In genomic region chr16:60641067-60641466, GRCh38 we compare ENCODE assay signal across 17 cellular contexts.
A peak's percentile ranks its signal among the peaks of the same experiment; 100 is the strongest.
DNase-seq lines count a peak whose midpoint lies in the region; FAIRE-seq and TF ChIP-seq lines count a peak whose summit lies in the region.
"Had no signal": no experiment of that assay in that cellular context is flagged by ENCODE, and none has a peak within 500 bp of the region (broad histone marks: within the 10 kb centered on the region; RNA-seq: fewer than 3 reads in every experiment).

No MANE protein-coding gene starts in this region.

- no peak overlapping the region for H3K27ac ChIP-seq in H1 (ENCODE audit: low read depth, low read length)
- H3K27ac ChIP-seq in neuronal stem cell (replicated peaks; ENCODE audit: low read length): no peak overlapping the region
- H3K27ac ChIP-seq: GM23248 had no signal

- WGBS in H1 (ENCODE audit: extremely low coverage in 1 of 2, insufficient coverage in 1 of 2, insufficient read length in 1 of 2, insufficient replicate concordance in 2 of 2, low coverage in 1 of 2, low lambda C conversion rate in 2 of 2, missing lambda C conversion rate in 1 of 2), 2 experiments: 95% methylated on average over 11 of the region's 11 CpGs; no CpG with 5 or more reads in 1 of the 2 experiments
- no CpG with 5 or more reads among the region's 11 CpGs for WGBS in neuronal stem cell (ENCODE audit: extremely low coverage in 2 of 2, insufficient read length in 2 of 2, insufficient replicate concordance in 1 of 2), 2 donors

- H3K23ac ChIP-seq in H1 (ENCODE audit: insufficient read length): no peak overlapping the region
- H3K23ac ChIP-seq in neuronal stem cell (ENCODE audit: low read depth, low read length, poor library complexity): no peak overlapping the region

- H3K9me3 ChIP-seq in H1 (ENCODE audit: insufficient read depth in 2 of 2, low read depth in 1 of 2, low read length in 1 of 2): no peaks in the 10 kb centered on the region
- H3K9me3 ChIP-seq in neuronal stem cell (replicated peaks in 1 of 2; ENCODE audit: control insufficient read depth in 2 of 2, insufficient read depth in 1 of 2, low read depth in 1 of 2, low read length in 2 of 2): no peaks in the 10 kb centered on the region

- H2BK120ac ChIP-seq in H1 (replicated peaks; ENCODE audit: low read depth, low read length) (no peak overlapping the region), neuronal stem cell (ENCODE audit: low read depth, low read length) (no peak overlapping the region)

- H2AFZ ChIP-seq in H1 (ENCODE audit: low read length) (peak overlapping the region; percentile 77; the same call in 1 of the 2 replicates), neuronal stem cell (ENCODE audit: low read length) (no peak overlapping the region)
- H2AFZ ChIP-seq: GM23248 had no signal

- H3K79me2 ChIP-seq in H1 (ENCODE audit: control insufficient read depth in 1 of 2, insufficient read depth in 2 of 2, low read length in 2 of 2): no peaks in the 10 kb centered on the region

- no peak overlapping the region for H2BK20ac ChIP-seq in H1 (ENCODE audit: low read length)

- H4K91ac ChIP-seq in H1 (replicated peaks; ENCODE audit: insufficient read length, low read length) (no peak overlapping the region), neuronal stem cell (ENCODE audit: low read depth, low read length, poor library complexity) (no peak overlapping the region)

- no peak overlapping the region for H3K4me2 ChIP-seq in H1 (ENCODE audit: insufficient read depth in 1 of 2, low read depth in 2 of 2, low read length in 2 of 2)
- no peak overlapping the region for H3K4me2 ChIP-seq in neuronal stem cell (ENCODE audit: insufficient read depth, low read length, poor library complexity, severe bottlenecking)

- H2BK5ac ChIP-seq in H1 (ENCODE audit: low read depth, low read length) (no peak overlapping the region), neuronal stem cell (ENCODE audit: low read length) (no peak overlapping the region)

- no peaks in the 10 kb centered on the region for H3K27me3 ChIP-seq in H1 (replicated peaks in 1 of 4; ENCODE audit: control insufficient read depth in 3 of 4, extremely low read depth in 1 of 4, insufficient read depth in 3 of 4, low read length in 3 of 4)
- H3K27me3 ChIP-seq in neuronal stem cell (ENCODE audit: control insufficient read depth in 3 of 3, insufficient read depth in 3 of 3, low read depth in 1 of 3, low read length in 3 of 3): no peaks in the 10 kb centered on the region

- H3K9ac ChIP-seq in H1 (replicated peaks in 1 of 4; ENCODE audit: extremely low read depth in 1 of 4, low read depth in 3 of 4, low read length in 3 of 4): no peak overlapping the region
- no peak overlapping the region for H3K9ac ChIP-seq in neuronal stem cell (ENCODE audit: low read depth, low read length, poor library complexity)
- H3K9ac ChIP-seq: GM23248 had no signal

- POLR2A ChIA-PET in H1 (lab: Charles Lee; ENCODE audit: partially characterized antibody): no interaction called here

- no peak overlapping the region for H3K14ac ChIP-seq in H1 (ENCODE audit: insufficient read length)
- peak overlapping the region; percentile 31 for H3K14ac ChIP-seq in neuronal stem cell (ENCODE audit: low read length)

- DNase-seq in H4 (ENCODE audit: low spot score): peak; percentile 9
- DNase-seq in H1 (ENCODE audit: low read depth in 1 of 2, low spot score in 2 of 2): no peak
- DNase-seq in neuronal stem cell (ENCODE audit: low spot score): no peak
- DNase-seq in GF-D8 (lab: John Stamatoyannopoulos, UW): no peak
- no peak for DNase-seq in DMS79 treated with DMSO at 0.1 percent for 48 hours (lab: John Stamatoyannopoulos, UW)
- DNase-seq in DMS153 (lab: John Stamatoyannopoulos, UW): no peak
- DNase-seq: C1 segment of cervical spinal cord; Calu3; CD4-positive, alpha-beta memory T cell; COR-L47; DND-41; GM23248; H7; HCEC 1CT had no signal

- H2BK12ac ChIP-seq in H1 (ENCODE audit: low read depth, low read length): no peak overlapping the region
- no peak overlapping the region for H2BK12ac ChIP-seq in neuronal stem cell (ENCODE audit: low read length)

- CTCF ChIA-PET in H1 (lab: Charles Lee; ENCODE audit: partially characterized antibody): interaction anchor here (0.8 kb wide), 1 partner anchor 259 kb away, joined by 3 read pairs; no protein-coding TSS in a partner anchor

- H3K4me1 ChIP-seq in H1 (replicated peaks in 1 of 4; ENCODE audit: control insufficient read depth in 3 of 4, insufficient read depth in 4 of 4, low read length in 3 of 4) (peaks cover 0 to 4% (median 0%) of the 10 kb centered on the region in 4 experiments; a peak in 3 of 7 replicates), neuronal stem cell (ENCODE audit: control insufficient read depth in 2 of 2, insufficient read depth in 1 of 2, low read depth in 1 of 2, low read length in 2 of 2) (no peaks in the 10 kb centered on the region)

- no peak for FAIRE-seq in H1 (lab: Jason Lieb, UNC)
- FAIRE-seq: G401.6, GM12891, GM18507 had no signal

- H3K79me1 ChIP-seq in H1 (ENCODE audit: low read depth, low read length): no peaks in the 10 kb centered on the region
- no peaks in the 10 kb centered on the region for H3K79me1 ChIP-seq in neuronal stem cell (ENCODE audit: low read depth, low read length)

- H4K5ac ChIP-seq in H1 (ENCODE audit: insufficient read length, low read depth, low read length): no peak overlapping the region

- no peak for TF ChIP-seq RAD21 in H1 (IDR thresholded peaks at IDR 0.05 in 1 of 2, conservative IDR thresholded peaks at IDR 0.05 in 1 of 2; ENCODE audit: low read depth in 2 of 2, low read length in 2 of 2)

- H3K18ac ChIP-seq in H1 (ENCODE audit: extremely low read depth, low read length) (no peak overlapping the region), neuronal stem cell (ENCODE audit: low read length) (peak overlapping the region; percentile 52)

- H3K36me3 ChIP-seq in H1 (ENCODE audit: control insufficient read depth in 2 of 4, insufficient read depth in 4 of 4, low read length in 3 of 4) (no peaks in the 10 kb centered on the region), neuronal stem cell (replicated peaks in 1 of 2; ENCODE audit: control insufficient read depth in 2 of 2, insufficient read depth in 2 of 2, low read length in 2 of 2) (no peaks in the 10 kb centered on the region)

- H4K8ac ChIP-seq in H1 (ENCODE audit: extremely low read depth, insufficient read depth, low read length) (no peak overlapping the region), neuronal stem cell (ENCODE audit: low read depth, low read length) (no peak overlapping the region)

- no peaks in the 10 kb centered on the region for H3K23me2 ChIP-seq in H1 (ENCODE audit: low read depth, low read length)

- H4K20me1 ChIP-seq in H1 (replicated peaks in 1 of 2; ENCODE audit: control insufficient read depth in 1 of 2, insufficient read depth in 2 of 2, low read length in 2 of 2): no peaks in the 10 kb centered on the region

- H3K4me3 ChIP-seq in H1 (ENCODE audit: extremely low read depth in 1 of 4, insufficient read depth in 2 of 4, low read depth in 3 of 4, low read length in 4 of 4) (no peak overlapping the region), neuronal stem cell (ENCODE audit: low read length in 2 of 2) (no peak overlapping the region)
- H3K4me3 ChIP-seq: GM23248 had no signal

- H3K4ac ChIP-seq in H1 (replicated peaks; ENCODE audit: insufficient read length, low read depth, low read length): no peak overlapping the region
- H3K4ac ChIP-seq in neuronal stem cell (ENCODE audit: low read length): no peak overlapping the region

- H2AK5ac ChIP-seq in H1 (ENCODE audit: low read depth, low read length) (no peak overlapping the region), neuronal stem cell (ENCODE audit: low read depth, low read length) (no peak overlapping the region)

- no peak overlapping the region for H3K56ac ChIP-seq in H1 (replicated peaks; ENCODE audit: insufficient read length, low read depth, low read length)

- no peak for TF ChIP-seq EP300 in H1 (IDR thresholded peaks at IDR 0.05; ENCODE audit: borderline replicate concordance in 1 of 2, low read depth in 2 of 2, low read length in 2 of 2)

- TF ChIP-seq POLR2A in H1 (IDR thresholded peaks at IDR 0.05; ENCODE audit: control extremely low read depth in 1 of 2, low read depth in 2 of 2, low read length in 2 of 2): no peak

- no peak for TF ChIP-seq CTCF in H1 (IDR thresholded peaks at IDR 0.05; ENCODE audit: control extremely low read depth in 1 of 3, insufficient read depth in 1 of 3, low read depth in 1 of 3, low read length in 3 of 3)

- H2BK15ac ChIP-seq in H1 (ENCODE audit: low read length) (no peak overlapping the region), neuronal stem cell (ENCODE audit: low read length) (peak overlapping the region; percentile 37)

TF ChIP-seq in H1, 55 proteins besides CTCF, POLR2A, EP300 and RAD21:
- TF ChIP-seq TEAD4 (IDR thresholded peaks at IDR 0.05; ENCODE audit: low read depth, low read length) (no peak), YY1 (IDR thresholded peaks at IDR 0.05; ENCODE audit: low read depth, low read length) (no peak), CTBP2 (IDR thresholded peaks at IDR 0.05; ENCODE audit: borderline replicate concordance, insufficient read depth, insufficient read length, low read length) (no peak), KDM5A (IDR thresholded peaks at IDR 0.05; ENCODE audit: low read length) (no peak), SP4 (IDR thresholded peaks at IDR 0.05; ENCODE audit: low read length) (no peak), CHD2 (IDR thresholded peaks at IDR 0.05; ENCODE audit: low read length) (no peak), FOSL1 (IDR thresholded peaks at IDR 0.05; ENCODE audit: insufficient read depth, low read depth, low read length) (no peak)
TF ChIP-seq in H1: peak in this region for 0.
